ENCODE assay signal across 1 cellular context in the genomic region with DNA sequence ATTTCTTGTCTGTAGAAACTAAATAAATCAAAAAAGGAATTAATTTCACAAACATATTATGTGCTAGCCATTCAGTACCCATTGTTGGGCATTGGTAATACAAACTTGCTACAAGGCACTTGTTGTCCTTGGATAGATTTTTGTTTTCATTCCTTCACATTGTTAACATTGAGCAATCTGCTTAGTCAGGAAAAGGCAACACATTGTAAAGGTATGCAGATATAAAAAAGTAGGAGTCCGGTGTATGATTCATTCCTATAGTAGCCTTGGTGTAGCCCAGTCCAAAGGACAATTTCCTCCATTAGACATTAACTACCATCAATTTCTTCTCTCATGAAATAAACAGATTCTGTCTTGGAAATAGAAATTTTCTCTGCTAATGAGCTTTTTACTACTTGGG.
TF ChIP-seq lines count a peak whose summit lies in the region.

No MANE protein-coding gene starts in this region.

TF ChIP-seq in HepG2, 621 proteins besides CTCF, POLR2A, EP300 and RAD21 (continued from another document):
- no peak for TF ChIP-seq ZNF629 (CRISPR knock-in tag; conservative IDR thresholded peaks at IDR 0.05)
- no peak for TF ChIP-seq ZNF766 (CRISPR knock-in tag; IDR thresholded peaks at IDR 0.05; ENCODE audit: borderline replicate concordance)
- TF ChIP-seq MEIS2 (CRISPR knock-in tag; IDR thresholded peaks at IDR 0.05), result no peak
- TF ChIP-seq, protein P1, sequence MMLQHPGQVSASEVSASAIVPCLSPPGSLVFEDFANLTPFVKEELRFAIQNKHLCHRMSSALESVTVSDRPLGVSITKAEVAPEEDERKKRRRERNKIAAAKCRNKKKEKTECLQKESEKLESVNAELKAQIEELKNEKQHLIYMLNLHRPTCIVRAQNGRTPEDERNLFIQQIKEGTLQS (CRISPR knock-in tag; IDR thresholded peaks at IDR 0.05), result no peak
- no peak for TF ChIP-seq ZNF263 (CRISPR knock-in tag; IDR thresholded peaks at IDR 0.05)
- no peak for TF ChIP-seq ZNF317 (CRISPR knock-in tag; IDR thresholded peaks at IDR 0.05)
- no peak for TF ChIP-seq ZNF839 (CRISPR knock-in tag; IDR thresholded peaks at IDR 0.05; ENCODE audit: borderline replicate concordance)
- no peak for TF ChIP-seq ZNF749 (CRISPR knock-in tag; IDR thresholded peaks at IDR 0.05; ENCODE audit: borderline replicate concordance)
- TF ChIP-seq, protein P2, sequence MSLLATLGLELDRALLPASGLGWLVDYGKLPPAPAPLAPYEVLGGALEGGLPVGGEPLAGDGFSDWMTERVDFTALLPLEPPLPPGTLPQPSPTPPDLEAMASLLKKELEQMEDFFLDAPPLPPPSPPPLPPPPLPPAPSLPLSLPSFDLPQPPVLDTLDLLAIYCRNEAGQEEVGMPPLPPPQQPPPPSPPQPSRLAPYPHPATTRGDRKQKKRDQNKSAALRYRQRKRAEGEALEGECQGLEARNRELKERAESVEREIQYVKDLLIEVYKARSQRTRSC (CRISPR knock-in tag; IDR thresholded peaks at IDR 0.05; ENCODE audit: low read depth), result no peak
- TF ChIP-seq CREB1 (IDR thresholded peaks at IDR 0.05), result no peak
- peak; percentile 54; the same call in 1 of the 2 replicates for TF ChIP-seq CREB1 (CRISPR knock-in tag; IDR thresholded peaks at IDR 0.05)
